4 cellular contexts compared by ENCODE assay signal in the genomic region with DNA sequence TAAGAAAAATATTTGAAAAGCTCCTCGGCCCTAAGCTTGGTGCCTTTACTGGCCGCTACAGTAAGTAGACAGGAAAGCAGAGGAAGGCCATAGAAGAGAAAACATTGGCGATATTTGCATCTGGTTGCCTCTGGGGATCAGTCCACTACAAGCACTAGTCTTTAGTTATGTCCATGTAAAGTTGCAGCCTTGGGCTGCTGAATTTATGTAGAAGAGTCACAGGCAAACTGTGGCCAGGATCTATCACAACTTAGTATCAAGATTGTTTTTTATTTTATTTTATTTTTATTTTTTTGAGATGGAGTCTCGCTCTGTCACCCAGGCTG.
"Had no signal": no experiment of that assay in that cellular context is flagged by ENCODE, and none has a peak within 500 bp of the region (broad histone marks: within the 10 kb centered on the region; RNA-seq: fewer than 3 reads in every experiment).

No MANE protein-coding gene starts in this region.

- H3K27ac ChIP-seq: colonic mucosa, ovary, stomach had no signal

- DNase-seq: effector memory CD4-positive, alpha-beta T cell had no signal

- H3K36me3 ChIP-seq: colonic mucosa, ovary, stomach had no signal

- H3K27me3 ChIP-seq: colonic mucosa, ovary, stomach had no signal

- H3K9me3 ChIP-seq: colonic mucosa, ovary, stomach had no signal

- H3K4me1 ChIP-seq: colonic mucosa had no signal

- H3K4me3 ChIP-seq: colonic mucosa, ovary, stomach had no signal
